Comparison of ENCODE assay signal across 15 cellular contexts in the genomic region with DNA sequence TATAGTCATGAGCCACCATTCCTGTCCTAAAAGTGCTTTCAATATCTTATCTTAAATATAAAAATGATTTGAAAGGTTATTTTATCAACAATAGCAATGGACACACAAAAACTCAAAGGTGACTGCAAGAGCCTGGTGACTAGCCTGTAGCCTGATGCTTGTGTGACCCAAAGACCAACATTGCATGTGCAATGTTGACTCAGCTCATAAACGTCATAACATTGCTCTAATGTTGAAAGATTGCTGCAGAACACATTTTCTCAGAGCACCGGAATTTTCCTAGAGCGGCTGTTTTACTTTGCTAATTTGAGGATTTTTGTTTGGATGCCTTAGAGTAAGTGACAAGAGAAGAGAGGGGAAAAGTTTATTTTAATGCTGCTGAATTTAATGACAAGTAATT.
DNase-seq lines count a peak whose midpoint lies in the region; ATAC-seq lines count a peak whose summit lies in the region.
"Had no signal": no experiment of that assay in that cellular context is flagged by ENCODE, and none has a peak within 500 bp of the region (broad histone marks: within the 10 kb centered on the region; RNA-seq: fewer than 3 reads in every experiment).

No MANE protein-coding gene starts in this region.

- DNase-seq in AG08395 (ENCODE audit: low spot score) = peak; percentile 86
- peak; percentile 85 for DNase-seq in GM04503 (ENCODE audit: low read depth)
- DNase-seq in adipocyte (ENCODE audit: low read depth) = peak; percentile 90
- no peak for DNase-seq in left colon
- no peak for DNase-seq in ecto neural progenitor cell (ENCODE audit: low spot score)
- DNase-seq in NCI-H524 (lab: John Stamatoyannopoulos, UW) = no peak
- no peak for DNase-seq in activated CD4-positive, alpha-beta T cell treated with anti-CD3 and anti-CD28 coated beads for 48 hours
- DNase-seq in glomerular visceral epithelial cell (ENCODE audit: extremely low spot score) = no peak
- DNase-seq: activated naive CD4-positive, alpha-beta T cell treated with Interleukin-2 at 50 U/mL for 16 hours; activated T-cell treated with anti-CD3 and anti-CD28 coated beads for 4 hours; AML-193; body of pancreas; GF-D8; H7 had no signal

- intact Hi-C loops in left colon (cut with DNase I, micrococcal nuclease) = no loop called here

- H3K4me1 ChIP-seq in adipocyte (ENCODE audit: control insufficient read depth, insufficient read depth, low read length) = peaks cover 9% of the 10 kb centered on the region
- H3K4me1 ChIP-seq: body of pancreas, neural progenitor cell had no signal

- H3K9me3 ChIP-seq in adipocyte (ENCODE audit: control insufficient read depth, low read length) = no peaks in the 10 kb centered on the region
- H3K9me3 ChIP-seq: body of pancreas had no signal

- H3K36me3 ChIP-seq in adipocyte (ENCODE audit: control insufficient read depth, insufficient read depth, low read length, severe bottlenecking) = no peaks in the 10 kb centered on the region
- H3K36me3 ChIP-seq: neural progenitor cell had no signal

- no peak overlapping the region for H3K4me3 ChIP-seq in adipocyte (ENCODE audit: low read length)
- H3K4me3 ChIP-seq: body of pancreas, neural progenitor cell had no signal

- no peaks in the 10 kb centered on the region for H3K27me3 ChIP-seq in adipocyte (replicated peaks; ENCODE audit: control insufficient read depth, insufficient read depth, low read length)
- H3K27me3 ChIP-seq: body of pancreas, neural progenitor cell had no signal

- peak; percentile 69 for ATAC-seq in left colon
- ATAC-seq: body of pancreas had no signal

- no peak overlapping the region for H3K9ac ChIP-seq in adipocyte (ENCODE audit: low read length)
- H3K9ac ChIP-seq: neural progenitor cell had no signal

Comparison
In these comparisons a context has a peak if more than half of its experiments do, and no peak if none do; other contexts are left out.
1. DNase-seq: peak in AG08395 (single experiment), GM04503 (single experiment) and adipocyte (single experiment); none in left colon (0 of 2), ecto neural progenitor cell (single experiment), NCI-H524 (0 of 2), activated CD4-positive, alpha-beta T cell treated with anti-CD3 and anti-CD28 coated beads for 48 hours (single experiment) and glomerular visceral epithelial cell (single experiment).